Comparison of ENCODE assay signal across 17 cellular contexts in genomic region chr1:110161822-110162221, GRCh38. TPM values are rescaled to one million over a fixed set of nuclear protein-coding genes. Genes with fewer than 3 reads are reported as not detected.
A peak's percentile ranks its signal among the peaks of the same experiment; 100 is the strongest.
DNase-seq lines count a peak whose midpoint lies in the region; ATAC-seq lines count a peak whose summit lies in the region.
"Had no signal": no experiment of that assay in that cellular context is flagged by ENCODE, and none has a peak within 500 bp of the region (broad histone marks: within the 10 kb centered on the region; RNA-seq: fewer than 3 reads in every experiment).

No MANE protein-coding gene starts in this region.

- DNase-seq in DMS79 (lab: John Stamatoyannopoulos, UW) (peak; percentile 96), NCI-H1105 (lab: John Stamatoyannopoulos, UW) (peak; percentile 23), cerebellar cortex (ENCODE audit: low spot score) (peak; percentile 90), occipital lobe (lab: John Stamatoyannopoulos, UW) (peak; percentile 50), DMS 273 treated with DMSO at 0.1 percent for 48 hours (lab: John Stamatoyannopoulos, UW) (no peak), dedifferentiated amniotic fluid mesenchymal stem cell (ENCODE audit: extremely low spot score) (no peak)
- DNase-seq in activated CD4-positive, alpha-beta T cell treated with anti-CD3 and anti-CD28 coated beads, Interleukin-2, amount 50 U/mL, for 48 hours = no peak
- DNase-seq: BE2C; CD8-positive, alpha-beta T cell; H9; Kasumi-1; NCI-H1694 treated with DMSO at 0.1 percent for 48 hours; SK-N-SH had no signal

- no peak for ATAC-seq in esophagus mucosa
- ATAC-seq: CD8-positive, alpha-beta T cell; GM12878; Right ventricle myocardium inferior had no signal

RNA-seq across cellular contexts. Expression of gene SLC6A17, which starts 11.5 kb away (rescaled TPM):
- 13.9 TPM for total RNA-seq in occipital lobe
- total RNA-seq in esophagus mucosa = 0.28 TPM
- total RNA-seq: CD8-positive, alpha-beta T cell; GM12878; Right ventricle myocardium inferior; T-helper 1 cell treated with Interleukin-12 subunit alpha and Interleukin-12 subunit beta and Interleukin-4 antibody, amounts not matched to agents 30 ng/mL and 1 ng/mL, for 36 hours had no signal

RNA-seq across cellular contexts. Expression of gene KCNC4, which starts 48.3 kb away (rescaled TPM):
- 4.8 TPM for total RNA-seq in occipital lobe
- 5.8 TPM for total RNA-seq in esophagus mucosa

RNA-seq across cellular contexts. Expression of gene UBL4B, which starts 49.6 kb away (rescaled TPM):
- not detected for total RNA-seq in occipital lobe
- total RNA-seq in esophagus mucosa = not detected
- total RNA-seq: CD8-positive, alpha-beta T cell; H9; Right ventricle myocardium inferior; T-helper 1 cell treated with Interleukin-12 subunit alpha and Interleukin-12 subunit beta and Interleukin-4 antibody, amounts not matched to agents 30 ng/mL and 1 ng/mL, for 36 hours had no signal

Comparison
In these comparisons a context has a peak if more than half of its experiments do, and no peak if none do; other contexts are left out.
1. DNase-seq: peak in DMS79 (single experiment), NCI-H1105 (single experiment), cerebellar cortex (single experiment) and occipital lobe (single experiment); none in DMS 273 treated with DMSO at 0.1 percent for 48 hours (single experiment), dedifferentiated amniotic fluid mesenchymal stem cell (single experiment) and activated CD4-positive, alpha-beta T cell treated with anti-CD3 and anti-CD28 coated beads, Interleukin-2, amount 50 U/mL, for 48 hours (0 of 2).
2. RNA of gene SLC6A17, which starts 11.5 kb away (total RNA-seq): 13.9 TPM in occipital lobe (single experiment); 0.28 TPM in esophagus mucosa (single experiment); every median in the first group is over 10 times any median in the second.